In the genomic region with DNA sequence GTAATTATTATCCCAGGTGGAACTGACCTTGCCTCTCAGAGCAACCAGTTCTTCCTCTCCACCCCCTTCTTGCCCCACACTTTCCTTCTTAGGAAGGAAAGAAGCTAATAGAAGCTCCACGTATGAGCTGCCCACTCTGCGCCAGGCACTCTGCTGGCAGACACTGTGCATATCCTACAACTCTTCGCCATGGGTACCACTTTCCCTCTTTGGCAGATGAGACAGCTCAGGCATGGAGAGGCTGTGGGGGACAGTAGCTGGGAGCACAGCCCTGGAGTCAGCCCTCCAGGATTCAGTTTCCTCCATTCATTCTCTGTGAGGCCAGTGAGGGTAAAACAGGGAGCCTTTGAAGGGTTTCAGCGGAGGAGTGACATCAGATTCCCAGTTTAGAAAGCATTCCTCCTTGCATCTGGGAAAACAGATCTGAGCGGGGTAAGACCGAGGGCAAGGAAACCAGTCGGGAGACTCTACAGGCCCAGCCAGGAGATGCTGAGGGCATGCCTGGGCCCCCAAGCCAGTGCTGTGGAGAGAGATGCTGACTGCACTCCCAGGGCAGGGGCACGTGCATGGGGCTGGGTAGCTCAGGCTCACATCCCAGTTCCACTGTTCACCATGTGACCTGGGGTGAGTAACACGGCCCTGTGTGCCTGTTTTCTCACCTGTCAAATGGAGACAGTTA, we compare ENCODE assay signal across 19 cellular contexts. TPM values are rescaled to one million over a fixed set of nuclear protein-coding genes. Genes with fewer than 3 reads are reported as not detected.
DNase-seq lines count a peak whose midpoint lies in the region; ATAC-seq lines count a peak whose summit lies in the region.
"Had no signal": no experiment of that assay in that cellular context is flagged by ENCODE, and none has a peak within 500 bp of the region (broad histone marks: within the 10 kb centered on the region; RNA-seq: fewer than 3 reads in every experiment).

No MANE protein-coding gene starts in this region.

- peaks cover 0 to 1% of the 10 kb centered on the region in 2 donors for H3K36me3 ChIP-seq in stomach smooth muscle (ENCODE audit: control insufficient read depth in 2 of 2, insufficient read depth in 2 of 2, low read length in 2 of 2)

- no peaks in the 10 kb centered on the region for H3K9me3 ChIP-seq in stomach smooth muscle (ENCODE audit: control insufficient read depth in 2 of 2, low read length in 2 of 2)
- H3K9me3 ChIP-seq: left lung, testis had no signal

- no peaks in the 10 kb centered on the region for H3K27me3 ChIP-seq in stomach smooth muscle (ENCODE audit: control insufficient read depth in 1 of 2, insufficient read depth in 2 of 2, low read length in 2 of 2)
- H3K27me3 ChIP-seq: left lung, testis had no signal

- no peak overlapping the region for H3K9ac ChIP-seq in stomach smooth muscle (ENCODE audit: low read length in 2 of 2)

- H3K27ac ChIP-seq in angular gyrus (ENCODE audit: low read depth, low read length) (peak overlapping the region; percentile 34), stomach smooth muscle (ENCODE audit: low read length) (peak overlapping the region; percentile 24)
- H3K27ac ChIP-seq: epithelial cell of prostate, left lung had no signal

- DNase-seq in ecto neural progenitor cell (ENCODE audit: low spot score) (peak; percentile 45), myocyte (ENCODE audit: low read depth) (peak; percentile 60), NCI-H69 (lab: John Stamatoyannopoulos, UW) (no peak), occipital lobe (lab: John Stamatoyannopoulos, UW) (no peak)
- DNase-seq: activated CD4-positive, CD25-positive, alpha-beta regulatory T cell; activated CD8-positive, alpha-beta T cell treated with anti-CD3 and anti-CD28 coated beads for 36 hours; activated naive CD4-positive, alpha-beta T cell treated with anti-CD3 and anti-CD28 coated beads, Interleukin-2, amount 50 U/mL, for 16 hours; activated T-cell treated with anti-CD3 and anti-CD28 coated beads, Interleukin-2, amount 50 U/mL, for 4 hours; CD8-positive, alpha-beta memory T cell; KG1; NCI-H1930; NK-92 treated with Interleukin-12 subunit alpha and Interleukin-12 subunit beta, amount 100 ng/mL, for 24 hours; testis had no signal

- peaks cover 18% of the 10 kb centered on the region for H3K4me1 ChIP-seq in stomach smooth muscle (ENCODE audit: control insufficient read depth, insufficient read depth, low read length)

- H3K4me3 ChIP-seq in stomach smooth muscle (ENCODE audit: low read length in 2 of 2), result no peak overlapping the region
- H3K4me3 ChIP-seq: left lung, skin epidermis, testis had no signal

- no peak for ATAC-seq in HG02798 (IDR thresholded peaks at IDR 0.05; ENCODE audit: poor library complexity, unreplicated experiment)
- ATAC-seq: activated CD8-positive, alpha-beta T cell treated with anti-CD3 and anti-CD28 coated beads for 36 hours; activated T-cell treated with anti-CD3 and anti-CD28 coated beads, Interleukin-2, amount 50 U/mL, for 4 hours; left lung had no signal

RNA-seq across cellular contexts. Expression of gene EMID1, which starts 58.3 kb away (rescaled TPM):
- 2.3 and 4.0 TPM in 2 replicates for total RNA-seq in myocyte
- 1.1 TPM for polyA plus RNA-seq in myocyte (2012)
- total RNA-seq in occipital lobe, result 31.8 TPM
- total RNA-seq: CD8-positive, alpha-beta memory T cell had no signal

Comparison
In these comparisons a context has a peak if more than half of its experiments do, and no peak if none do; other contexts are left out.
1. DNase-seq: peak in ecto neural progenitor cell (single experiment) and myocyte (single experiment); none in NCI-H69 (single experiment) and occipital lobe (single experiment).